In genomic region chr6:128739112-128739511, GRCh38 we compare ENCODE assay signal across 1 cellular context.
A peak's percentile ranks its signal among the peaks of the same experiment; 100 is the strongest.
TF ChIP-seq lines count a peak whose summit lies in the region.

No MANE protein-coding gene starts in this region.

TF ChIP-seq in HCT116, 20 proteins besides CTCF, POLR2A, EP300 and RAD21 (continued from another document):
- no peak for TF ChIP-seq TCF7L2 (IDR thresholded peaks at IDR 0.05; ENCODE audit: borderline replicate concordance, extremely low read depth, insufficient read depth, insufficient read length)
- TF ChIP-seq, protein P1, sequence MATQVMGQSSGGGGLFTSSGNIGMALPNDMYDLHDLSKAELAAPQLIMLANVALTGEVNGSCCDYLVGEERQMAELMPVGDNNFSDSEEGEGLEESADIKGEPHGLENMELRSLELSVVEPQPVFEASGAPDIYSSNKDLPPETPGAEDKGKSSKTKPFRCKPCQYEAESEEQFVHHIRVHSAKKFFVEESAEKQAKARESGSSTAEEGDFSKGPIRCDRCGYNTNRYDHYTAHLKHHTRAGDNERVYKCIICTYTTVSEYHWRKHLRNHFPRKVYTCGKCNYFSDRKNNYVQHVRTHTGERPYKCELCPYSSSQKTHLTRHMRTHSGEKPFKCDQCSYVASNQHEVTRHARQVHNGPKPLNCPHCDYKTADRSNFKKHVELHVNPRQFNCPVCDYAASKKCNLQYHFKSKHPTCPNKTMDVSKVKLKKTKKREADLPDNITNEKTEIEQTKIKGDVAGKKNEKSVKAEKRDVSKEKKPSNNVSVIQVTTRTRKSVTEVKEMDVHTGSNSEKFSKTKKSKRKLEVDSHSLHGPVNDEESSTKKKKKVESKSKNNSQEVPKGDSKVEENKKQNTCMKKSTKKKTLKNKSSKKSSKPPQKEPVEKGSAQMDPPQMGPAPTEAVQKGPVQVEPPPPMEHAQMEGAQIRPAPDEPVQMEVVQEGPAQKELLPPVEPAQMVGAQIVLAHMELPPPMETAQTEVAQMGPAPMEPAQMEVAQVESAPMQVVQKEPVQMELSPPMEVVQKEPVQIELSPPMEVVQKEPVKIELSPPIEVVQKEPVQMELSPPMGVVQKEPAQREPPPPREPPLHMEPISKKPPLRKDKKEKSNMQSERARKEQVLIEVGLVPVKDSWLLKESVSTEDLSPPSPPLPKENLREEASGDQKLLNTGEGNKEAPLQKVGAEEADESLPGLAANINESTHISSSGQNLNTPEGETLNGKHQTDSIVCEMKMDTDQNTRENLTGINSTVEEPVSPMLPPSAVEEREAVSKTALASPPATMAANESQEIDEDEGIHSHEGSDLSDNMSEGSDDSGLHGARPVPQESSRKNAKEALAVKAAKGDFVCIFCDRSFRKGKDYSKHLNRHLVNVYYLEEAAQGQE (IDR thresholded peaks at IDR 0.05; ENCODE audit: low read depth): no peak
- TF ChIP-seq MAX (IDR thresholded peaks at IDR 0.05): 0 out of 2 replicates have a peak, but pooled peaks have one; percentile 33
- no peak for TF ChIP-seq YY1 (IDR thresholded peaks at IDR 0.05; ENCODE audit: extremely low read depth, insufficient replicate concordance, low read depth, low read length)
